ENCODE assay signal across 1 cellular context in the genomic region with DNA sequence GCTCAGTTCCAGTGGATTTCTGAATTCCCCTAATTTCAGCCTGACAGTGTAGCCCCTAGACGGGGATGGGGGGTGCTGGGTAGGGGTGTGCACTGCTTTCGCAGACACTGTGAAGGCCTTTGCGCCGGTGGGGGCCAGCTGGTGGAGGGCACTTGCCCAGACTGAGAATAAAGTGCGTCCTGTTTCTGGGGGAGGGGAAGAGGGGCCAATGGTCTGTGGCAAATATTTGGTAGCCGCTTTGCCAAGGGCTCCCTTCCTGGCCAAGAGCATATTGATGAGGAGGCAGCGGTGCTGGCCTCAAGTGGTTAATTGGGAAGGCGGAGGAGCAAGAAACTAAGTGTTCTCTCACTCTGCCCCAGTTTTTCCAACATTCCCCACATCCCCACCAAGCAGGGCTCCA.
TF ChIP-seq lines count a peak whose summit lies in the region.

No MANE protein-coding gene starts in this region.

TF ChIP-seq in GM23338, 12 proteins besides CTCF, POLR2A, EP300 and RAD21 (continued from another document):
- TF ChIP-seq, protein P1, sequence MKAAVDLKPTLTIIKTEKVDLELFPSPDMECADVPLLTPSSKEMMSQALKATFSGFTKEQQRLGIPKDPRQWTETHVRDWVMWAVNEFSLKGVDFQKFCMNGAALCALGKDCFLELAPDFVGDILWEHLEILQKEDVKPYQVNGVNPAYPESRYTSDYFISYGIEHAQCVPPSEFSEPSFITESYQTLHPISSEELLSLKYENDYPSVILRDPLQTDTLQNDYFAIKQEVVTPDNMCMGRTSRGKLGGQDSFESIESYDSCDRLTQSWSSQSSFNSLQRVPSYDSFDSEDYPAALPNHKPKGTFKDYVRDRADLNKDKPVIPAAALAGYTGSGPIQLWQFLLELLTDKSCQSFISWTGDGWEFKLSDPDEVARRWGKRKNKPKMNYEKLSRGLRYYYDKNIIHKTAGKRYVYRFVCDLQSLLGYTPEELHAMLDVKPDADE (IDR thresholded peaks at IDR 0.05), result no peak
- no peak for TF ChIP-seq ZNF331 (CRISPR knock-in tag; IDR thresholded peaks at IDR 0.05; ENCODE audit: low read depth)
- no peak for TF ChIP-seq JUNB (IDR thresholded peaks at IDR 0.05; ENCODE audit: unreplicated experiment)
- no peak for TF ChIP-seq EZH2 (IDR thresholded peaks at IDR 0.05; ENCODE audit: low read depth, unreplicated experiment)
- no peak for TF ChIP-seq POLR2AphosphoS5 (IDR thresholded peaks at IDR 0.05; ENCODE audit: low read depth)
- TF ChIP-seq, protein P2, sequence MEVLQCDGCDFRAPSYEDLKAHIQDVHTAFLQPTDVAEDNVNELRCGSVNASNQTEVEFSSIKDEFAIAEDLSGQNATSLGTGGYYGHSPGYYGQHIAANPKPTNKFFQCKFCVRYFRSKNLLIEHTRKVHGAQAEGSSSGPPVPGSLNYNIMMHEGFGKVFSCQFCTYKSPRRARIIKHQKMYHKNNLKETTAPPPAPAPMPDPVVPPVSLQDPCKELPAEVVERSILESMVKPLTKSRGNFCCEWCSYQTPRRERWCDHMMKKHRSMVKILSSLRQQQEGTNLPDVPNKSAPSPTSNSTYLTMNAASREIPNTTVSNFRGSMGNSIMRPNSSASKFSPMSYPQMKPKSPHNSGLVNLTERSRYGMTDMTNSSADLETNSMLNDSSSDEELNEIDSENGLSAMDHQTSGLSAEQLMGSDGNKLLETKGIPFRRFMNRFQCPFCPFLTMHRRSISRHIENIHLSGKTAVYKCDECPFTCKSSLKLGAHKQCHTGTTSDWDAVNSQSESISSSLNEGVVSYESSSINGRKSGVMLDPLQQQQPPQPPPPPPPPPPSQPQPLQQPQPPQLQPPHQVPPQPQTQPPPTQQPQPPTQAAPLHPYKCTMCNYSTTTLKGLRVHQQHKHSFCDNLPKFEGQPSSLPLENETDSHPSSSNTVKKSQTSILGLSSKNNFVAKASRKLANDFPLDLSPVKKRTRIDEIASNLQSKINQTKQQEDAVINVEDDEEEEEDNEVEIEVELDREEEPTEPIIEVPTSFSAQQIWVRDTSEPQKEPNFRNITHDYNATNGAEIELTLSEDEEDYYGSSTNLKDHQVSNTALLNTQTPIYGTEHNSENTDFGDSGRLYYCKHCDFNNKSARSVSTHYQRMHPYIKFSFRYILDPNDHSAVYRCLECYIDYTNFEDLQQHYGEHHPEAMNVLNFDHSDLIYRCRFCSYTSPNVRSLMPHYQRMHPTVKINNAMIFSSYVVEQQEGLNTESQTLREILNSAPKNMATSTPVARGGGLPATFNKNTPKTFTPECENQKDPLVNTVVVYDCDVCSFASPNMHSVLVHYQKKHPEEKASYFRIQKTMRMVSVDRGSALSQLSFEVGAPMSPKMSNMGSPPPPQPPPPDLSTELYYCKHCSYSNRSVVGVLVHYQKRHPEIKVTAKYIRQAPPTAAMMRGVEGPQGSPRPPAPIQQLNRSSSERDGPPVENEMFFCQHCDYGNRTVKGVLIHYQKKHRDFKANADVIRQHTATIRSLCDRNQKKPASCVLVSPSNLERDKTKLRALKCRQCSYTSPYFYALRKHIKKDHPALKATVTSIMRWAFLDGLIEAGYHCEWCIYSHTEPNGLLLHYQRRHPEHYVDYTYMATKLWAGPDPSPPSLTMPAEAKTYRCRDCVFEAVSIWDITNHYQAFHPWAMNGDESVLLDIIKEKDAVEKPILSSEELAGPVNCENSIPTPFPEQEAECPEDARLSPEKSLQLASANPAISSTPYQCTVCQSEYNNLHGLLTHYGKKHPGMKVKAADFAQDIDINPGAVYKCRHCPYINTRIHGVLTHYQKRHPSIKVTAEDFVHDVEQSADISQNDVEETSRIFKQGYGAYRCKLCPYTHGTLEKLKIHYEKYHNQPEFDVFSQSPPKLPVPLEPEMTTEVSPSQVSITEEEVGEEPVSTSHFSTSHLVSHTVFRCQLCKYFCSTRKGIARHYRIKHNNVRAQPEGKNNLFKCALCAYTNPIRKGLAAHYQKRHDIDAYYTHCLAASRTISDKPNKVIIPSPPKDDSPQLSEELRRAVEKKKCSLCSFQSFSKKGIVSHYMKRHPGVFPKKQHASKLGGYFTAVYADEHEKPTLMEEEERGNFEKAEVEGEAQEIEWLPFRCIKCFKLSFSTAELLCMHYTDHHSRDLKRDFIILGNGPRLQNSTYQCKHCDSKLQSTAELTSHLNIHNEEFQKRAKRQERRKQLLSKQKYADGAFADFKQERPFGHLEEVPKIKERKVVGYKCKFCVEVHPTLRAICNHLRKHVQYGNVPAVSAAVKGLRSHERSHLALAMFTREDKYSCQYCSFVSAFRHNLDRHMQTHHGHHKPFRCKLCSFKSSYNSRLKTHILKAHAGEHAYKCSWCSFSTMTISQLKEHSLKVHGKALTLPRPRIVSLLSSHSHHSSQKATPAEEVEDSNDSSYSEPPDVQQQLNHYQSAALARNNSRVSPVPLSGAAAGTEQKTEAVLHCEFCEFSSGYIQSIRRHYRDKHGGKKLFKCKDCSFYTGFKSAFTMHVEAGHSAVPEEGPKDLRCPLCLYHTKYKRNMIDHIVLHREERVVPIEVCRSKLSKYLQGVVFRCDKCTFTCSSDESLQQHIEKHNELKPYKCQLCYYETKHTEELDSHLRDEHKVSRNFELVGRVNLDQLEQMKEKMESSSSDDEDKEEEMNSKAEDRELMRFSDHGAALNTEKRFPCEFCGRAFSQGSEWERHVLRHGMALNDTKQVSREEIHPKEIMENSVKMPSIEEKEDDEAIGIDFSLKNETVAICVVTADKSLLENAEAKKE (CRISPR knock-in tag; IDR thresholded peaks at IDR 0.05), result no peak
- TF ChIP-seq EZH2phosphoT487 (IDR thresholded peaks at IDR 0.05; ENCODE audit: unreplicated experiment), result no peak
- TF ChIP-seq CREB1 (CRISPR knock-in tag; IDR thresholded peaks at IDR 0.05; ENCODE audit: low read depth), result no peak
- TF ChIP-seq, protein P3, sequence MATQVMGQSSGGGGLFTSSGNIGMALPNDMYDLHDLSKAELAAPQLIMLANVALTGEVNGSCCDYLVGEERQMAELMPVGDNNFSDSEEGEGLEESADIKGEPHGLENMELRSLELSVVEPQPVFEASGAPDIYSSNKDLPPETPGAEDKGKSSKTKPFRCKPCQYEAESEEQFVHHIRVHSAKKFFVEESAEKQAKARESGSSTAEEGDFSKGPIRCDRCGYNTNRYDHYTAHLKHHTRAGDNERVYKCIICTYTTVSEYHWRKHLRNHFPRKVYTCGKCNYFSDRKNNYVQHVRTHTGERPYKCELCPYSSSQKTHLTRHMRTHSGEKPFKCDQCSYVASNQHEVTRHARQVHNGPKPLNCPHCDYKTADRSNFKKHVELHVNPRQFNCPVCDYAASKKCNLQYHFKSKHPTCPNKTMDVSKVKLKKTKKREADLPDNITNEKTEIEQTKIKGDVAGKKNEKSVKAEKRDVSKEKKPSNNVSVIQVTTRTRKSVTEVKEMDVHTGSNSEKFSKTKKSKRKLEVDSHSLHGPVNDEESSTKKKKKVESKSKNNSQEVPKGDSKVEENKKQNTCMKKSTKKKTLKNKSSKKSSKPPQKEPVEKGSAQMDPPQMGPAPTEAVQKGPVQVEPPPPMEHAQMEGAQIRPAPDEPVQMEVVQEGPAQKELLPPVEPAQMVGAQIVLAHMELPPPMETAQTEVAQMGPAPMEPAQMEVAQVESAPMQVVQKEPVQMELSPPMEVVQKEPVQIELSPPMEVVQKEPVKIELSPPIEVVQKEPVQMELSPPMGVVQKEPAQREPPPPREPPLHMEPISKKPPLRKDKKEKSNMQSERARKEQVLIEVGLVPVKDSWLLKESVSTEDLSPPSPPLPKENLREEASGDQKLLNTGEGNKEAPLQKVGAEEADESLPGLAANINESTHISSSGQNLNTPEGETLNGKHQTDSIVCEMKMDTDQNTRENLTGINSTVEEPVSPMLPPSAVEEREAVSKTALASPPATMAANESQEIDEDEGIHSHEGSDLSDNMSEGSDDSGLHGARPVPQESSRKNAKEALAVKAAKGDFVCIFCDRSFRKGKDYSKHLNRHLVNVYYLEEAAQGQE (IDR thresholded peaks at IDR 0.05; ENCODE audit: unreplicated experiment), result no peak
- TF ChIP-seq NANOG (IDR thresholded peaks at IDR 0.05; ENCODE audit: borderline replicate concordance), result no peak
